In genomic region chr10:7303067-7303629, GRCh38 we compare ENCODE assay signal across 15 cellular contexts.
DNase-seq lines count a peak whose midpoint lies in the region; ATAC-seq, FAIRE-seq and TF ChIP-seq lines count a peak whose summit lies in the region.
"Had no signal": no experiment of that assay in that cellular context is flagged by ENCODE, and none has a peak within 500 bp of the region (broad histone marks: within the 10 kb centered on the region; RNA-seq: fewer than 3 reads in every experiment).

No MANE protein-coding gene starts in this region.

- H3K9me3 Mint-ChIP-seq in CD4-positive, alpha-beta T cell, result peaks cover 2% of the 10 kb centered on the region
- H3K9me3 Mint-ChIP-seq in activated T-helper 17 cell treated with anti-CD3 and anti-CD28 coated beads, Interleukin-2, amount 50 U/mL, for 72 hours, result no peaks in the 10 kb centered on the region
- peaks cover 8% of the 10 kb centered on the region for H3K9me3 Mint-ChIP-seq in mesothelial cell of epicardium

- no peak for TF ChIP-seq POLR2A in GM12891 (IDR thresholded peaks at IDR 0.05; ENCODE audit: low read depth, low read length)

- CTCF ChIA-PET in CD4-positive, alpha-beta T cell (lab: Charles Lee), result no interaction called here

- no peak for ATAC-seq in CD4-positive, alpha-beta T cell (ENCODE audit: poor library complexity)
- no peak for ATAC-seq in activated T-helper 17 cell treated with anti-CD3 and anti-CD28 coated beads, Interleukin-2, amount 50 U/mL, for 72 hours (replicated peaks)
- no peak for ATAC-seq in HG03095 (IDR thresholded peaks at IDR 0.05; ENCODE audit: unreplicated experiment)
- ATAC-seq: CD8-positive, alpha-beta T cell had no signal

- POLR2A ChIA-PET in CD4-positive, alpha-beta T cell (lab: Charles Lee), result interaction anchor here (0.7 kb wide), 1 partner anchor 8 kb away, joined by 5 read pairs; no protein-coding TSS in a partner anchor

- no peaks in the 10 kb centered on the region for H3K27me3 Mint-ChIP-seq in CD4-positive, alpha-beta T cell
- no peaks in the 10 kb centered on the region for H3K27me3 Mint-ChIP-seq in activated T-helper 17 cell treated with anti-CD3 and anti-CD28 coated beads, Interleukin-2, amount 50 U/mL, for 72 hours
- H3K27me3 Mint-ChIP-seq in mesothelial cell of epicardium (ENCODE audit: low read depth), result peaks cover 64% of the 10 kb centered on the region

- DNase-seq in CD4-positive, alpha-beta T cell, result no peak
- DNase-seq in GM12891 (ENCODE audit: insufficient read length, low spot score) (no peak), mesothelial cell of epicardium (ENCODE audit: low spot score in 2 of 2, unreplicated experiment in 2 of 2) (no peak), NK-92 (lab: John Stamatoyannopoulos, UW; ENCODE audit: unreplicated experiment) (no peak), KG1 (lab: John Stamatoyannopoulos, UW) (no peak)
- DNase-seq: BE2C; CD8-positive, alpha-beta T cell; DMS79 treated with DMSO at 0.1 percent for 48 hours; NCI-H187; NCI-H2171; NCI-H446 had no signal

- H3K27me3 ChIP-seq in CD4-positive, alpha-beta T cell (ENCODE audit: control insufficient read depth, insufficient read depth, low read length), result no peaks in the 10 kb centered on the region
- H3K27me3 ChIP-seq: BE2C had no signal

- H3K36me3 Mint-ChIP-seq in CD4-positive, alpha-beta T cell (ENCODE audit: low read depth), result peaks cover 60% of the 10 kb centered on the region
- no peaks in the 10 kb centered on the region for H3K36me3 Mint-ChIP-seq in activated T-helper 17 cell treated with anti-CD3 and anti-CD28 coated beads, Interleukin-2, amount 50 U/mL, for 72 hours (ENCODE audit: low read depth)
- peaks cover 4% of the 10 kb centered on the region for H3K36me3 Mint-ChIP-seq in mesothelial cell of epicardium

- no peak for TF ChIP-seq CTCF in CD4-positive, alpha-beta T cell (IDR thresholded peaks at IDR 0.05)
- no peak for TF ChIP-seq CTCF in mesothelial cell of epicardium (IDR thresholded peaks at IDR 0.05; ENCODE audit: unreplicated experiment)

- no peak overlapping the region for H3K27ac ChIP-seq in CD4-positive, alpha-beta T cell (ENCODE audit: low read depth, low read length)
- H3K27ac ChIP-seq: GM23248, HL-60 had no signal

- H3K27ac Mint-ChIP-seq in CD4-positive, alpha-beta T cell, result peak overlapping the region; percentile 13
- peak overlapping the region; percentile 10 for H3K27ac Mint-ChIP-seq in activated T-helper 17 cell treated with anti-CD3 and anti-CD28 coated beads, Interleukin-2, amount 50 U/mL, for 72 hours
- peak overlapping the region; percentile 55 for H3K27ac Mint-ChIP-seq in mesothelial cell of epicardium
- H3K27ac Mint-ChIP-seq: CD8-positive, alpha-beta T cell had no signal

- no peak overlapping the region for H3K4me3 Mint-ChIP-seq in CD4-positive, alpha-beta T cell
- H3K4me3 Mint-ChIP-seq in activated T-helper 17 cell treated with anti-CD3 and anti-CD28 coated beads, Interleukin-2, amount 50 U/mL, for 72 hours, result no peak overlapping the region
- no peak overlapping the region for H3K4me3 Mint-ChIP-seq in mesothelial cell of epicardium
- H3K4me3 Mint-ChIP-seq: CD8-positive, alpha-beta T cell had no signal

- H3K9me3 ChIP-seq in CD4-positive, alpha-beta T cell (ENCODE audit: control insufficient read depth, low read length), result no peaks in the 10 kb centered on the region
- H3K9me3 ChIP-seq: BE2C had no signal

- intact Hi-C loops in CD4-positive, alpha-beta T cell (cut with DNase I, micrococcal nuclease), result no loop called here

- H3K4me1 Mint-ChIP-seq in CD4-positive, alpha-beta T cell (ENCODE audit: low read depth), result peaks cover 75% of the 10 kb centered on the region
- peaks cover 16% of the 10 kb centered on the region for H3K4me1 Mint-ChIP-seq in activated T-helper 17 cell treated with anti-CD3 and anti-CD28 coated beads, Interleukin-2, amount 50 U/mL, for 72 hours
- H3K4me1 Mint-ChIP-seq in mesothelial cell of epicardium, result peaks cover 40% of the 10 kb centered on the region

- peak; percentile 45 for FAIRE-seq in GM12891 (lab: Jason Lieb, UNC)

TF ChIP-seq in GM12891, 5 proteins besides CTCF, POLR2A, EP300 and RAD21:
- TF ChIP-seq TAF1 (IDR thresholded peaks at IDR 0.05; ENCODE audit: low read depth, low read length) (no peak), POU2F2 (IDR thresholded peaks at IDR 0.05; ENCODE audit: low read depth, low read length) (no peak), PAX5 (IDR thresholded peaks at IDR 0.05; ENCODE audit: insufficient read depth, low read length, severe bottlenecking) (no peak), SPI1 (IDR thresholded peaks at IDR 0.05; ENCODE audit: low read depth, low read length) (no peak), POLR2AphosphoS5 (IDR thresholded peaks at IDR 0.05; ENCODE audit: low read depth, low read length) (no peak)
